7 cellular contexts compared by ENCODE assay signal in the genomic region with DNA sequence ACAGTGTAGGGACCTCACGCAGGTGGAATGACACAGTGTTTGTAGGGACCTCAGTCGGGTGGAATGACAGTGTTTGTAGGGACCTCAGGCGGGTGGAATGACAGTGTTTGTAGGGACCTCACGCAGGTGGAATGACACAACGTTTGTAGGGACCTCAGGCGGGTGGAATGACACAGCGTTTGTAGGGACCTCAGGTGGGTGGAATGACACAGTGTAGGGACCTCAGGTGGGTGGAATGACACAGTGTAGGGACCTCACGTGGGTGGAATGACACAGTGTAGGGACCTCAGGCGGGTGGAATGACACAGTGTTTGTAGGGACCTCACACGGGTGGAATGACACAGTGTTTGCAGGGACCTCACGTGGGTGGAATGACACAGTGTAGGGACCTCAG. TPM values are rescaled to one million over a fixed set of nuclear protein-coding genes. Genes with fewer than 3 reads are reported as not detected.
DNase-seq lines count a peak whose midpoint lies in the region; ATAC-seq and TF ChIP-seq lines count a peak whose summit lies in the region.
"Not testable (repeated sequence)": the region's sequence is repeated elsewhere in the genome, so short reads cannot be mapped to it uniquely, and the experiment has no call there.

No MANE protein-coding gene starts in this region.

- 85 to 93% methylated on average over 10 of the region's 11 CpGs for WGBS in sigmoid colon, 2 donors

- not testable (repeated sequence) for H3K36me3 ChIP-seq in CD4-positive, alpha-beta memory T cell (ENCODE audit: insufficient read depth, low read length); sigmoid colon

- H3K9me3 ChIP-seq in CD4-positive, alpha-beta memory T cell (ENCODE audit: control insufficient read depth in 1 of 2, low read length in 2 of 2); sigmoid colon: not testable (repeated sequence)

- H3K27me3 ChIP-seq in CD4-positive, alpha-beta memory T cell (ENCODE audit: insufficient read depth, low read length); sigmoid colon: not testable (repeated sequence)

- H3K9me3 Mint-ChIP-seq in CD4-positive, alpha-beta memory T cell; activated naive CD4-positive, alpha-beta T cell treated with anti-CD3 and anti-CD28 coated beads, Interleukin-2, amount 50 U/mL, for 24 hours; effector memory CD8-positive, alpha-beta T cell; stimulated activated memory B cell treated with anti-CD40 and anti-IgM and Interleukin-4, amounts not matched to agents 10 μg/mL and 1 μg/mL and 100 μg/mL, for 72 hours: not testable (repeated sequence)
- peaks cover 32% of the 10 kb centered on the region for H3K9me3 Mint-ChIP-seq in activated CD4-positive, alpha-beta T cell treated with anti-CD3 and anti-CD28 coated beads, Interleukin-2, amount 10 ng/mL, durations not matched to agents 24 days and 14 days
- H3K9me3 Mint-ChIP-seq in activated T-helper 17 cell treated with anti-CD3 and anti-CD28 coated beads, Interleukin-2, amount 50 U/mL, for 72 hours: peaks cover 14% of the 10 kb centered on the region

- ATAC-seq in activated T-helper 17 cell treated with anti-CD3 and anti-CD28 coated beads, Interleukin-2, amount 50 U/mL, for 72 hours (replicated peaks); effector memory CD8-positive, alpha-beta T cell (replicated peaks); stimulated activated memory B cell treated with anti-CD40 and anti-IgM and Interleukin-4, amounts not matched to agents 10 μg/mL and 1 μg/mL and 100 μg/mL, for 72 hours: not testable (repeated sequence)

- TF ChIP-seq POLR2A in sigmoid colon (IDR thresholded peaks at IDR 0.05): not testable (repeated sequence)

- POLR2A ChIA-PET in CD4-positive, alpha-beta memory T cell (lab: Charles Lee; ENCODE audit: partially characterized antibody): not testable (repeated sequence)

- not testable (repeated sequence) for H3K27ac ChIP-seq in CD4-positive, alpha-beta memory T cell (ENCODE audit: low read depth, low read length); sigmoid colon

- not testable (repeated sequence) for DNase-seq in CD4-positive, alpha-beta memory T cell; activated CD4-positive, alpha-beta T cell treated with anti-CD3 and anti-CD28 coated beads, Interleukin-2, amount 10 ng/mL, durations not matched to agents 24 days and 14 days; effector memory CD8-positive, alpha-beta T cell
- peak; percentile 13 for DNase-seq in sigmoid colon

- not testable (repeated sequence) for H3K27me3 Mint-ChIP-seq in CD4-positive, alpha-beta memory T cell; activated CD4-positive, alpha-beta T cell treated with anti-CD3 and anti-CD28 coated beads, Interleukin-2, amount 10 ng/mL, durations not matched to agents 24 days and 14 days; activated T-helper 17 cell treated with anti-CD3 and anti-CD28 coated beads, Interleukin-2, amount 50 U/mL, for 72 hours; activated naive CD4-positive, alpha-beta T cell treated with anti-CD3 and anti-CD28 coated beads, Interleukin-2, amount 50 U/mL, for 24 hours; effector memory CD8-positive, alpha-beta T cell; stimulated activated memory B cell treated with anti-CD40 and anti-IgM and Interleukin-4, amounts not matched to agents 10 μg/mL and 1 μg/mL and 100 μg/mL, for 72 hours

- not testable (repeated sequence) for H3K4me3 ChIP-seq in CD4-positive, alpha-beta memory T cell (ENCODE audit: low read length in 2 of 2); sigmoid colon

- TF ChIP-seq CTCF in sigmoid colon (IDR thresholded peaks at IDR 0.05): not testable (repeated sequence)

- not testable (repeated sequence) for TF ChIP-seq EP300 in sigmoid colon (IDR thresholded peaks at IDR 0.05)

- peaks cover 17 to 20% of the 10 kb centered on the region in 2 donors for H3K36me3 Mint-ChIP-seq in CD4-positive, alpha-beta memory T cell
- H3K36me3 Mint-ChIP-seq in activated CD4-positive, alpha-beta T cell treated with anti-CD3 and anti-CD28 coated beads, Interleukin-2, amount 10 ng/mL, durations not matched to agents 24 days and 14 days (ENCODE audit: low read depth): peaks cover 77% of the 10 kb centered on the region
- peaks cover 87% of the 10 kb centered on the region for H3K36me3 Mint-ChIP-seq in activated T-helper 17 cell treated with anti-CD3 and anti-CD28 coated beads, Interleukin-2, amount 50 U/mL, for 72 hours (ENCODE audit: low read depth)
- peaks cover 26% of the 10 kb centered on the region for H3K36me3 Mint-ChIP-seq in activated naive CD4-positive, alpha-beta T cell treated with anti-CD3 and anti-CD28 coated beads, Interleukin-2, amount 50 U/mL, for 24 hours
- H3K36me3 Mint-ChIP-seq in effector memory CD8-positive, alpha-beta T cell (ENCODE audit: insufficient read depth): peaks cover 61% of the 10 kb centered on the region
- H3K36me3 Mint-ChIP-seq in stimulated activated memory B cell treated with anti-CD40 and anti-IgM and Interleukin-4, amounts not matched to agents 10 μg/mL and 1 μg/mL and 100 μg/mL, for 72 hours: peaks cover 51% of the 10 kb centered on the region

- CTCF ChIA-PET in CD4-positive, alpha-beta memory T cell (lab: Charles Lee; ENCODE audit: partially characterized antibody): not testable (repeated sequence)

- H3K27ac Mint-ChIP-seq in CD4-positive, alpha-beta memory T cell: peak overlapping the region in 5 of 7 donors; percentile 3 to 62 (median 10)
- peak overlapping the region; percentile 91 for H3K27ac Mint-ChIP-seq in activated CD4-positive, alpha-beta T cell treated with anti-CD3 and anti-CD28 coated beads, Interleukin-2, amount 10 ng/mL, durations not matched to agents 24 days and 14 days
- peak overlapping the region; percentile 91 for H3K27ac Mint-ChIP-seq in activated T-helper 17 cell treated with anti-CD3 and anti-CD28 coated beads, Interleukin-2, amount 50 U/mL, for 72 hours
- peak overlapping the region; percentile 87 for H3K27ac Mint-ChIP-seq in activated naive CD4-positive, alpha-beta T cell treated with anti-CD3 and anti-CD28 coated beads, Interleukin-2, amount 50 U/mL, for 24 hours
- peak overlapping the region; percentile 42 to 54 for H3K27ac Mint-ChIP-seq in effector memory CD8-positive, alpha-beta T cell
- H3K27ac Mint-ChIP-seq in stimulated activated memory B cell treated with anti-CD40 and anti-IgM and Interleukin-4, amounts not matched to agents 10 μg/mL and 1 μg/mL and 100 μg/mL, for 72 hours: peak overlapping the region; percentile 13

- not testable (repeated sequence) for H3K4me3 Mint-ChIP-seq in CD4-positive, alpha-beta memory T cell; activated CD4-positive, alpha-beta T cell treated with anti-CD3 and anti-CD28 coated beads, Interleukin-2, amount 10 ng/mL, durations not matched to agents 24 days and 14 days; activated naive CD4-positive, alpha-beta T cell treated with anti-CD3 and anti-CD28 coated beads, Interleukin-2, amount 50 U/mL, for 24 hours; effector memory CD8-positive, alpha-beta T cell; stimulated activated memory B cell treated with anti-CD40 and anti-IgM and Interleukin-4, amounts not matched to agents 10 μg/mL and 1 μg/mL and 100 μg/mL, for 72 hours
- peak overlapping the region; percentile 30 for H3K4me3 Mint-ChIP-seq in activated T-helper 17 cell treated with anti-CD3 and anti-CD28 coated beads, Interleukin-2, amount 50 U/mL, for 72 hours

- H3K4me1 ChIP-seq in CD4-positive, alpha-beta memory T cell (ENCODE audit: insufficient read depth, low read length): peaks cover 45% of the 10 kb centered on the region
- H3K4me1 ChIP-seq in sigmoid colon: not testable (repeated sequence)

- H3K4me1 Mint-ChIP-seq in CD4-positive, alpha-beta memory T cell: peaks cover 63 to 86% (median 77%) of the 10 kb centered on the region in 4 donors
- H3K4me1 Mint-ChIP-seq in activated CD4-positive, alpha-beta T cell treated with anti-CD3 and anti-CD28 coated beads, Interleukin-2, amount 10 ng/mL, durations not matched to agents 24 days and 14 days: peaks cover 48% of the 10 kb centered on the region
- peaks cover 67% of the 10 kb centered on the region for H3K4me1 Mint-ChIP-seq in activated T-helper 17 cell treated with anti-CD3 and anti-CD28 coated beads, Interleukin-2, amount 50 U/mL, for 72 hours
- H3K4me1 Mint-ChIP-seq in activated naive CD4-positive, alpha-beta T cell treated with anti-CD3 and anti-CD28 coated beads, Interleukin-2, amount 50 U/mL, for 24 hours: peaks cover 88% of the 10 kb centered on the region
- H3K4me1 Mint-ChIP-seq in effector memory CD8-positive, alpha-beta T cell (ENCODE audit: low read depth in 2 of 2): peaks cover 65 to 73% of the 10 kb centered on the region in 2 donors
- H3K4me1 Mint-ChIP-seq in stimulated activated memory B cell treated with anti-CD40 and anti-IgM and Interleukin-4, amounts not matched to agents 10 μg/mL and 1 μg/mL and 100 μg/mL, for 72 hours: peaks cover 75% of the 10 kb centered on the region

- intact Hi-C loops in CD4-positive, alpha-beta memory T cell (cut with micrococcal nuclease); activated CD4-positive, alpha-beta T cell treated with anti-CD3 and anti-CD28 coated beads, Interleukin-2, amount 10 ng/mL, durations not matched to agents 24 days and 14 days (cut with micrococcal nuclease); sigmoid colon (cut with DNase I): not testable (repeated sequence)

RNA-seq across cellular contexts. Expression of gene PPP2R2D, which starts 16.0 kb away (rescaled TPM):
- total RNA-seq in CD4-positive, alpha-beta memory T cell: 10 to 100 TPM; 47.2 to 49.2 TPM
- polyA plus RNA-seq in CD4-positive, alpha-beta memory T cell: 10 to 100 TPM; 25.7 to 36.2 TPM
- 33.2 and 36.2 TPM in 2 replicates for total RNA-seq in activated CD4-positive, alpha-beta T cell treated with anti-CD3 and anti-CD28 coated beads, Interleukin-2, amount 10 ng/mL, durations not matched to agents 24 days and 14 days
- total RNA-seq in activated T-helper 17 cell treated with anti-CD3 and anti-CD28 coated beads, Interleukin-2, amount 50 U/mL, for 72 hours: 10 to 100 TPM; 31.6 to 46.4 TPM
- 10 to 100 TPM; 22.7 to 44.0 (median 34.6) TPM for total RNA-seq in sigmoid colon
- polyA plus RNA-seq in sigmoid colon: 10 to 100 TPM; 18.4 to 23.8 (median 22.8) TPM

Comparison
In these comparisons a context has a peak if more than half of its experiments do, and no peak if none do; other contexts are left out.
1. H3K27ac Mint-ChIP-seq: peak in every context shown above with its lines; median percentile 91 in activated CD4-positive, alpha-beta T cell treated with anti-CD3 and anti-CD28 coated beads, Interleukin-2, amount 10 ng/mL, durations not matched to agents 24 days and 14 days; 91 in activated T-helper 17 cell treated with anti-CD3 and anti-CD28 coated beads, Interleukin-2, amount 50 U/mL, for 72 hours; 87 in activated naive CD4-positive, alpha-beta T cell treated with anti-CD3 and anti-CD28 coated beads, Interleukin-2, amount 50 U/mL, for 24 hours; 48 in effector memory CD8-positive, alpha-beta T cell; 13 in stimulated activated memory B cell treated with anti-CD40 and anti-IgM and Interleukin-4, amounts not matched to agents 10 μg/mL and 1 μg/mL and 100 μg/mL, for 72 hours; 10 in CD4-positive, alpha-beta memory T cell.